13 cellular contexts compared by ENCODE assay signal in the genomic region with DNA sequence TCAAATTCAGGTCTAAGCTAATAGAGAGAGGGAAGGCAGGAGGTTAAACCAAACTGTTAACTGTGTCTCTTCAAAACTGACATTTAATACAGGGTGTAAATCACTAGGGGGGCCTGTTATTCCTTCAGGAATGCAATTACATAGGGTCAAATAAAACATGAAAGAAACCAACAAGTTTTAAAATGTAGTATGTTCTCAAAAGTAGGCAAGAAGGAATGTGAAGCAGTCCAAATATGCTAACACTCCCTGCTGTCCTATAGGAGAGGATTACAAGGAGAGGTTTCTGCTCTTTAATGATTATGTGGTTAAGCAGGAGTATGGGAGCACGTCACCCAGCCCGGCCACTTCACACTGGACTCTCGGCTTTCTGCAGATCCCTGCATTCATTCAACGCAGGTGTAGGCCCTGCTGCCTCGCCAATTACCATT. TPM values are rescaled to one million over a fixed set of nuclear protein-coding genes. Genes with fewer than 3 reads are reported as not detected.
DNase-seq lines count a peak whose midpoint lies in the region; ATAC-seq, FAIRE-seq and TF ChIP-seq lines count a peak whose summit lies in the region.
"Had no signal": no experiment of that assay in that cellular context is flagged by ENCODE, and none has a peak within 500 bp of the region (broad histone marks: within the 10 kb centered on the region; RNA-seq: fewer than 3 reads in every experiment).

No MANE protein-coding gene starts in this region.

- H3K27me3 Mint-ChIP-seq in Caco-2 (ENCODE audit: insufficient read depth, unreplicated experiment) (no peaks in the 10 kb centered on the region), nephron (ENCODE audit: low read depth) (peaks cover 4% of the 10 kb centered on the region)
- H3K27me3 Mint-ChIP-seq: CD4-positive, alpha-beta memory T cell had no signal

- no peak for TF ChIP-seq CTCF in Caco-2 (IDR thresholded peaks at IDR 0.05; ENCODE audit: insufficient read depth in 1 of 2, low read depth in 1 of 2, low read length in 1 of 2, severe bottlenecking in 1 of 2, unreplicated experiment in 1 of 2)
- no peak for TF ChIP-seq CTCF in nephron (IDR thresholded peaks at IDR 0.05; ENCODE audit: unreplicated experiment in 3 of 3)
- no peak for TF ChIP-seq CTCF in ascending aorta (IDR thresholded peaks at IDR 0.05)

- BruUV-seq in Caco-2 (replicated peaks; lab: Mats Ljungman, UMichigan) = no TSS peak

- peaks cover 4% of the 10 kb centered on the region; the same call in 1 of the 2 replicates for H3K9me3 ChIP-seq in Caco-2
- H3K9me3 ChIP-seq in ascending aorta = no peaks in the 10 kb centered on the region
- H3K9me3 ChIP-seq: Peyer's patch had no signal

- H3K4me3 Mint-ChIP-seq in Caco-2 (ENCODE audit: unreplicated experiment) (peak overlapping the region; percentile 61), nephron (no peak overlapping the region)
- H3K4me3 Mint-ChIP-seq: CD4-positive, alpha-beta memory T cell had no signal

- peak overlapping the region; percentile 96 for H3K27ac Mint-ChIP-seq in Caco-2 (ENCODE audit: unreplicated experiment)
- H3K27ac Mint-ChIP-seq in nephron = peak overlapping the region; percentile 48 to 93 (median 90)
- H3K27ac Mint-ChIP-seq: CD4-positive, alpha-beta memory T cell had no signal

- no peaks in the 10 kb centered on the region for H3K9me3 Mint-ChIP-seq in Caco-2 (ENCODE audit: unreplicated experiment)
- H3K9me3 Mint-ChIP-seq in nephron = peaks cover 4% of the 10 kb centered on the region

- no peaks in the 10 kb centered on the region for H3K27me3 ChIP-seq in Caco-2 (replicated peaks; ENCODE audit: control insufficient read depth, insufficient read depth, low read length)
- no peaks in the 10 kb centered on the region for H3K27me3 ChIP-seq in ascending aorta
- H3K27me3 ChIP-seq: Peyer's patch had no signal

- FAIRE-seq in HTR-8/SVneo (lab: Jason Lieb, UNC) = peak; percentile 91
- FAIRE-seq: K562 had no signal

- ATAC-seq in GM21619 (IDR thresholded peaks at IDR 0.05; ENCODE audit: unreplicated experiment) = no peak
- no peak for ATAC-seq in GM18498 (IDR thresholded peaks at IDR 0.05; ENCODE audit: unreplicated experiment)
- ATAC-seq: K562 had no signal

- DNase-seq in Caco-2 (peak; percentile 88 to 93), HTR-8/SVneo (ENCODE audit: insufficient read length, low spot score) (peak; percentile 84), dedifferentiated amniotic fluid mesenchymal stem cell (ENCODE audit: extremely low spot score) (peak; percentile 78), ascending aorta (ENCODE audit: low spot score in 2 of 2) (no peak), DMS153 (lab: John Stamatoyannopoulos, UW) (no peak)
- DNase-seq: activated T-cell treated with anti-CD3 and anti-CD28 coated beads, Interleukin-2, amount 50 U/mL, for 48 hours; CD4-positive, alpha-beta memory T cell; Peyer's patch had no signal

- CTCF ChIA-PET in Caco-2 (lab: Charles Lee) = interaction anchor here (0.9 to 1.1 kb wide), 5 partner anchors 35 to 462 kb away, joined by 3 read pairs; a partner anchor contains a TSS

- H3K4me3 ChIP-seq in Caco-2 (ENCODE audit: low read depth, low read length) (no peak overlapping the region), ascending aorta (no peak overlapping the region)
- H3K4me3 ChIP-seq: coronary artery, K562, Peyer's patch had no signal

- H3K4me1 ChIP-seq in Caco-2 = peaks cover 58% of the 10 kb centered on the region
- H3K4me1 ChIP-seq in ascending aorta = no peaks in the 10 kb centered on the region
- H3K4me1 ChIP-seq: Peyer's patch had no signal

- H3K27ac ChIP-seq in ascending aorta = no peak overlapping the region
- H3K27ac ChIP-seq: coronary artery, Peyer's patch had no signal

- POLR2A ChIA-PET in Caco-2 (lab: Charles Lee) = interaction anchor here (0.7 to 1.0 kb wide), 3 partner anchors 36 to 235 kb away, joined by 3 to 8 read pairs (median 5); a partner anchor contains a TSS

- no peaks in the 10 kb centered on the region; the same call in 1 of the 2 replicates for H3K36me3 ChIP-seq in Caco-2 (ENCODE audit: control insufficient read depth, insufficient read depth, low read length)
- no peaks in the 10 kb centered on the region for H3K36me3 ChIP-seq in ascending aorta
- H3K36me3 ChIP-seq: Peyer's patch had no signal

- H3K36me3 Mint-ChIP-seq in Caco-2 (ENCODE audit: insufficient read depth, unreplicated experiment) (peaks cover 27% of the 10 kb centered on the region), nephron (ENCODE audit: low read depth) (no peaks in the 10 kb centered on the region)
- H3K36me3 Mint-ChIP-seq: CD4-positive, alpha-beta memory T cell had no signal

- H3K4me1 Mint-ChIP-seq in Caco-2 (ENCODE audit: low read depth, unreplicated experiment) (peaks cover 50% of the 10 kb centered on the region), nephron (peaks cover 36% of the 10 kb centered on the region)
- H3K4me1 Mint-ChIP-seq: CD4-positive, alpha-beta memory T cell had no signal

- intact Hi-C loops in Caco-2 (cut with micrococcal nuclease; ENCODE audit: unreplicated experiment) (loop anchor here (1.0 to 2.0 kb wide), 3 partner anchors 43 to 176 kb away; a partner anchor contains a TSS), ascending aorta (cut with DNase I) (no loop called here)

RNA-seq across cellular contexts. Expression of a gene that starts 42.5 kb away (rescaled TPM):
- total RNA-seq in Caco-2 (2022) (108 and 113 TPM in 2 replicates), ascending aorta (33.1 TPM)
- total RNA-seq: K562 had no signal

Comparison
In these comparisons a context has a peak if more than half of its experiments do, and no peak if none do; other contexts are left out.
1. DNase-seq: peak in Caco-2 (2 of 2), HTR-8/SVneo (single experiment) and dedifferentiated amniotic fluid mesenchymal stem cell (single experiment); none in ascending aorta (0 of 2) and DMS153 (single experiment).